Comparison of ENCODE assay signal across 1 cellular context in the genomic region with DNA sequence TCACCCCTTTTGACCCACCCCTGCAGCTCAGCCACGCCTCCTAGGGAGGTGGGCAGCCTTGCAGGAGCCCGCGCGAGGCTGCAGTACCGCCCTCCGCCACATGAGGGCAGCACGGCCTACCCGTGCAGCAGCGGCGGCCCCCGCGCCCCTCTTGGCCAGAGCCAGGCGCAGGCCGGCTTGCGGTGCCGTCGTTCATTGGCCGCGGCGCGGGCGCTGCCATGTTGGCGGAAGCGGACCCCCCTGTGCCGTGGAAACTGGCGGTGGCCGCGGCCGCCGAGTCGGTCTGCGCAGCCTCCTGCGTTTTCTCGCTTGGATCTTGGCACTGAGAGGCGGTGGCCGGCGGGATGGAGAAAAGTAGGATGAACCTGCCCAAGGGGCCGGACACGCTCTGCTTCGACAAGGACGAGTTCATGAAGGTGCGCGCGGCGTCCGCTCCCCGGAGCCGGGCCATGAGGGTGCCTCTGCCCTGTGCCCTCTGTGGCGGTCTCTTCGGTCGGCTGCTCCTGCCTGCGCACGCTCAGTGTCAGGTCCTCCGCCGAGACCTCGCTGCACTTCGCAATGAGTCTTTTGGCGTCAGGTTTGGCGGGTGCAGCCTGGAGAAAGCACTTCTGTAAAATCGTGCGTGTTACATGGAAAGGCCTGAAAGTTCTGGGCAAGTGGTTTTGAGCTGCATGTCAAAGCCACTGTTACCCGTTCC.
TF ChIP-seq lines count a peak whose summit lies in the region.

A gene with protein sequence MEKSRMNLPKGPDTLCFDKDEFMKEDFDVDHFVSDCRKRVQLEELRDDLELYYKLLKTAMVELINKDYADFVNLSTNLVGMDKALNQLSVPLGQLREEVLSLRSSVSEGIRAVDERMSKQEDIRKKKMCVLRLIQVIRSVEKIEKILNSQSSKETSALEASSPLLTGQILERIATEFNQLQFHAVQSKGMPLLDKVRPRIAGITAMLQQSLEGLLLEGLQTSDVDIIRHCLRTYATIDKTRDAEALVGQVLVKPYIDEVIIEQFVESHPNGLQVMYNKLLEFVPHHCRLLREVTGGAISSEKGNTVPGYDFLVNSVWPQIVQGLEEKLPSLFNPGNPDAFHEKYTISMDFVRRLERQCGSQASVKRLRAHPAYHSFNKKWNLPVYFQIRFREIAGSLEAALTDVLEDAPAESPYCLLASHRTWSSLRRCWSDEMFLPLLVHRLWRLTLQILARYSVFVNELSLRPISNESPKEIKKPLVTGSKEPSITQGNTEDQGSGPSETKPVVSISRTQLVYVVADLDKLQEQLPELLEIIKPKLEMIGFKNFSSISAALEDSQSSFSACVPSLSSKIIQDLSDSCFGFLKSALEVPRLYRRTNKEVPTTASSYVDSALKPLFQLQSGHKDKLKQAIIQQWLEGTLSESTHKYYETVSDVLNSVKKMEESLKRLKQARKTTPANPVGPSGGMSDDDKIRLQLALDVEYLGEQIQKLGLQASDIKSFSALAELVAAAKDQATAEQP (plus strand): TSS at position 219 of the 697 bp plus-strand sequence. CDS start 126 bp downstream, at position 345.

TF ChIP-seq in HepG2, 621 proteins besides CTCF, POLR2A, EP300 and RAD21 (continued from another document and continues in another):
- TF ChIP-seq, protein P1, sequence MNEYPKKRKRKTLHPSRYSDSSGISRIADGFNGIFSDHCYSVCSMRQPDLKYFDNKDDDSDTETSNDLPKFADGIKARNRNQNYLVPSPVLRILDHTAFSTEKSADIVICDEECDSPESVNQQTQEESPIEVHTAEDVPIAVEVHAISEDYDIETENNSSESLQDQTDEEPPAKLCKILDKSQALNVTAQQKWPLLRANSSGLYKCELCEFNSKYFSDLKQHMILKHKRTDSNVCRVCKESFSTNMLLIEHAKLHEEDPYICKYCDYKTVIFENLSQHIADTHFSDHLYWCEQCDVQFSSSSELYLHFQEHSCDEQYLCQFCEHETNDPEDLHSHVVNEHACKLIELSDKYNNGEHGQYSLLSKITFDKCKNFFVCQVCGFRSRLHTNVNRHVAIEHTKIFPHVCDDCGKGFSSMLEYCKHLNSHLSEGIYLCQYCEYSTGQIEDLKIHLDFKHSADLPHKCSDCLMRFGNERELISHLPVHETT (CRISPR knock-in tag; conservative IDR thresholded peaks at IDR 0.05) = peak; percentile 92
- TF ChIP-seq, protein P2, sequence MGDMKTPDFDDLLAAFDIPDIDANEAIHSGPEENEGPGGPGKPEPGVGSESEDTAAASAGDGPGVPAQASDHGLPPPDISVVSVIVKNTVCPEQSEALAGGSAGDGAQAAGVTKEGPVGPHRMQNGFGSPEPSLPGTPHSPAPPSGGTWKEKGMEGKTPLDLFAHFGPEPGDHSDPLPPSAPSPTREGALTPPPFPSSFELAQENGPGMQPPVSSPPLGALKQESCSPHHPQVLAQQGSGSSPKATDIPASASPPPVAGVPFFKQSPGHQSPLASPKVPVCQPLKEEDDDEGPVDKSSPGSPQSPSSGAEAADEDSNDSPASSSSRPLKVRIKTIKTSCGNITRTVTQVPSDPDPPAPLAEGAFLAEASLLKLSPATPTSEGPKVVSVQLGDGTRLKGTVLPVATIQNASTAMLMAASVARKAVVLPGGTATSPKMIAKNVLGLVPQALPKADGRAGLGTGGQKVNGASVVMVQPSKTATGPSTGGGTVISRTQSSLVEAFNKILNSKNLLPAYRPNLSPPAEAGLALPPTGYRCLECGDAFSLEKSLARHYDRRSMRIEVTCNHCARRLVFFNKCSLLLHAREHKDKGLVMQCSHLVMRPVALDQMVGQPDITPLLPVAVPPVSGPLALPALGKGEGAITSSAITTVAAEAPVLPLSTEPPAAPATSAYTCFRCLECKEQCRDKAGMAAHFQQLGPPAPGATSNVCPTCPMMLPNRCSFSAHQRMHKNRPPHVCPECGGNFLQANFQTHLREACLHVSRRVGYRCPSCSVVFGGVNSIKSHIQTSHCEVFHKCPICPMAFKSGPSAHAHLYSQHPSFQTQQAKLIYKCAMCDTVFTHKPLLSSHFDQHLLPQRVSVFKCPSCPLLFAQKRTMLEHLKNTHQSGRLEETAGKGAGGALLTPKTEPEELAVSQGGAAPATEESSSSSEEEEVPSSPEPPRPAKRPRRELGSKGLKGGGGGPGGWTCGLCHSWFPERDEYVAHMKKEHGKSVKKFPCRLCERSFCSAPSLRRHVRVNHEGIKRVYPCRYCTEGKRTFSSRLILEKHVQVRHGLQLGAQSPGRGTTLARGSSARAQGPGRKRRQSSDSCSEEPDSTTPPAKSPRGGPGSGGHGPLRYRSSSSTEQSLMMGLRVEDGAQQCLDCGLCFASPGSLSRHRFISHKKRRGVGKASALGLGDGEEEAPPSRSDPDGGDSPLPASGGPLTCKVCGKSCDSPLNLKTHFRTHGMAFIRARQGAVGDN (CRISPR knock-in tag; IDR thresholded peaks at IDR 0.05) = peak; percentile 96
- TF ChIP-seq, protein P3, sequence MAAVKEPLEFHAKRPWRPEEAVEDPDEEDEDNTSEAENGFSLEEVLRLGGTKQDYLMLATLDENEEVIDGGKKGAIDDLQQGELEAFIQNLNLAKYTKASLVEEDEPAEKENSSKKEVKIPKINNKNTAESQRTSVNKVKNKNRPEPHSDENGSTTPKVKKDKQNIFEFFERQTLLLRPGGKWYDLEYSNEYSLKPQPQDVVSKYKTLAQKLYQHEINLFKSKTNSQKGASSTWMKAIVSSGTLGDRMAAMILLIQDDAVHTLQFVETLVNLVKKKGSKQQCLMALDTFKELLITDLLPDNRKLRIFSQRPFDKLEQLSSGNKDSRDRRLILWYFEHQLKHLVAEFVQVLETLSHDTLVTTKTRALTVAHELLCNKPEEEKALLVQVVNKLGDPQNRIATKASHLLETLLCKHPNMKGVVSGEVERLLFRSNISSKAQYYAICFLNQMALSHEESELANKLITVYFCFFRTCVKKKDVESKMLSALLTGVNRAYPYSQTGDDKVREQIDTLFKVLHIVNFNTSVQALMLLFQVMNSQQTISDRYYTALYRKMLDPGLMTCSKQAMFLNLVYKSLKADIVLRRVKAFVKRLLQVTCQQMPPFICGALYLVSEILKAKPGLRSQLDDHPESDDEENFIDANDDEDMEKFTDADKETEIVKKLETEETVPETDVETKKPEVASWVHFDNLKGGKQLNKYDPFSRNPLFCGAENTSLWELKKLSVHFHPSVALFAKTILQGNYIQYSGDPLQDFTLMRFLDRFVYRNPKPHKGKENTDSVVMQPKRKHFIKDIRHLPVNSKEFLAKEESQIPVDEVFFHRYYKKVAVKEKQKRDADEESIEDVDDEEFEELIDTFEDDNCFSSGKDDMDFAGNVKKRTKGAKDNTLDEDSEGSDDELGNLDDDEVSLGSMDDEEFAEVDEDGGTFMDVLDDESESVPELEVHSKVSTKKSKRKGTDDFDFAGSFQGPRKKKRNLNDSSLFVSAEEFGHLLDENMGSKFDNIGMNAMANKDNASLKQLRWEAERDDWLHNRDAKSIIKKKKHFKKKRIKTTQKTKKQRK (IDR thresholded peaks at IDR 0.05; ENCODE audit: low read length) = no peak
- TF ChIP-seq FOXK1 (CRISPR knock-in tag; IDR thresholded peaks at IDR 0.05; ENCODE audit: borderline replicate concordance, low read depth) = peak; percentile 95
- TF ChIP-seq HOXA9 (CRISPR knock-in tag; IDR thresholded peaks at IDR 0.05; ENCODE audit: borderline replicate concordance) = 0 out of 2 replicates have a peak, but pooled peaks have one; percentile 67
- no peak for TF ChIP-seq CREM (IDR thresholded peaks at IDR 0.05)
- no peak for TF ChIP-seq CREM (CRISPR knock-in tag; IDR thresholded peaks at IDR 0.05)
- TF ChIP-seq ZNF841 (CRISPR knock-in tag; IDR thresholded peaks at IDR 0.05; ENCODE audit: borderline replicate concordance) = no peak
- peak; percentile 66; the same call in 1 of the 2 replicates for TF ChIP-seq BRCA1 (CRISPR knock-in tag; IDR thresholded peaks at IDR 0.05)
- peak; percentile 81; the same call in 2 of the 3 replicates for TF ChIP-seq MXI1 (IDR thresholded peaks at IDR 0.05; ENCODE audit: borderline replicate concordance, low read depth, low read length)
- no peak for TF ChIP-seq HNRNPH1 (optimal IDR thresholded peaks at IDR 0.05; ENCODE audit: low read depth, low read length)
- TF ChIP-seq, protein P4, sequence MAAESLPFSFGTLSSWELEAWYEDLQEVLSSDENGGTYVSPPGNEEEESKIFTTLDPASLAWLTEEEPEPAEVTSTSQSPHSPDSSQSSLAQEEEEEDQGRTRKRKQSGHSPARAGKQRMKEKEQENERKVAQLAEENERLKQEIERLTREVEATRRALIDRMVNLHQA (CRISPR knock-in tag; IDR thresholded peaks at IDR 0.05) = no peak
- no peak for TF ChIP-seq HNRNPUL1 (IDR thresholded peaks at IDR 0.05; ENCODE audit: low read depth, low read length)
- TF ChIP-seq KDM2A (CRISPR knock-in tag; IDR thresholded peaks at IDR 0.05; ENCODE audit: borderline replicate concordance, low read depth) = peak; percentile 92
- TF ChIP-seq NFIB (CRISPR knock-in tag; IDR thresholded peaks at IDR 0.05; ENCODE audit: borderline replicate concordance) = no peak
- TF ChIP-seq GABPA (IDR thresholded peaks at IDR 0.05; ENCODE audit: low read depth, low read length) = peak; percentile 54
- peak; percentile 56; the same call in 1 of the 2 replicates for TF ChIP-seq GABPA (CRISPR knock-in tag; IDR thresholded peaks at IDR 0.05; ENCODE audit: low read depth)
- no peak for TF ChIP-seq ZFP36L2 (CRISPR knock-in tag; IDR thresholded peaks at IDR 0.05)
- peak; percentile 44; the same call in 1 of the 2 replicates for TF ChIP-seq ZIK1 (CRISPR knock-in tag; IDR thresholded peaks at IDR 0.05; ENCODE audit: borderline replicate concordance, low read depth)
- TF ChIP-seq ZNF460 (CRISPR knock-in tag; IDR thresholded peaks at IDR 0.05; ENCODE audit: borderline replicate concordance) = no peak; the same call in 1 of the 2 replicates
- no peak; the same call in 1 of the 2 replicates for TF ChIP-seq ZSCAN22 (CRISPR knock-in tag; IDR thresholded peaks at IDR 0.05)
- TF ChIP-seq, protein P5, sequence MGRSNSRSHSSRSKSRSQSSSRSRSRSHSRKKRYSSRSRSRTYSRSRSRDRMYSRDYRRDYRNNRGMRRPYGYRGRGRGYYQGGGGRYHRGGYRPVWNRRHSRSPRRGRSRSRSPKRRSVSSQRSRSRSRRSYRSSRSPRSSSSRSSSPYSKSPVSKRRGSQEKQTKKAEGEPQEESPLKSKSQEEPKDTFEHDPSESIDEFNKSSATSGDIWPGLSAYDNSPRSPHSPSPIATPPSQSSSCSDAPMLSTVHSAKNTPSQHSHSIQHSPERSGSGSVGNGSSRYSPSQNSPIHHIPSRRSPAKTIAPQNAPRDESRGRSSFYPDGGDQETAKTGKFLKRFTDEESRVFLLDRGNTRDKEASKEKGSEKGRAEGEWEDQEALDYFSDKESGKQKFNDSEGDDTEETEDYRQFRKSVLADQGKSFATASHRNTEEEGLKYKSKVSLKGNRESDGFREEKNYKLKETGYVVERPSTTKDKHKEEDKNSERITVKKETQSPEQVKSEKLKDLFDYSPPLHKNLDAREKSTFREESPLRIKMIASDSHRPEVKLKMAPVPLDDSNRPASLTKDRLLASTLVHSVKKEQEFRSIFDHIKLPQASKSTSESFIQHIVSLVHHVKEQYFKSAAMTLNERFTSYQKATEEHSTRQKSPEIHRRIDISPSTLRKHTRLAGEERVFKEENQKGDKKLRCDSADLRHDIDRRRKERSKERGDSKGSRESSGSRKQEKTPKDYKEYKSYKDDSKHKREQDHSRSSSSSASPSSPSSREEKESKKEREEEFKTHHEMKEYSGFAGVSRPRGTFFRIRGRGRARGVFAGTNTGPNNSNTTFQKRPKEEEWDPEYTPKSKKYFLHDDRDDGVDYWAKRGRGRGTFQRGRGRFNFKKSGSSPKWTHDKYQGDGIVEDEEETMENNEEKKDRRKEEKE (IDR thresholded peaks at IDR 0.05) = no peak
- TF ChIP-seq ATF7-NPFF (CRISPR knock-in tag; IDR thresholded peaks at IDR 0.05; ENCODE audit: low read depth) = peak; percentile 86
- TF ChIP-seq TFE3 (CRISPR knock-in tag; IDR thresholded peaks at IDR 0.05) = 0 out of 2 replicates have a peak, but pooled peaks have one; percentile 29
- TF ChIP-seq GATAD1 (CRISPR knock-in tag; IDR thresholded peaks at IDR 0.05) = peak; percentile 95
- 0 out of 2 replicates have a peak, but pooled peaks have one; percentile 49 for TF ChIP-seq TP53 (CRISPR knock-in tag; conservative IDR thresholded peaks at IDR 0.05)
- TF ChIP-seq KDM3A (CRISPR knock-in tag; IDR thresholded peaks at IDR 0.05; ENCODE audit: low read depth) = peak; percentile 87; the same call in 1 of the 2 replicates
- TF ChIP-seq, protein P6, sequence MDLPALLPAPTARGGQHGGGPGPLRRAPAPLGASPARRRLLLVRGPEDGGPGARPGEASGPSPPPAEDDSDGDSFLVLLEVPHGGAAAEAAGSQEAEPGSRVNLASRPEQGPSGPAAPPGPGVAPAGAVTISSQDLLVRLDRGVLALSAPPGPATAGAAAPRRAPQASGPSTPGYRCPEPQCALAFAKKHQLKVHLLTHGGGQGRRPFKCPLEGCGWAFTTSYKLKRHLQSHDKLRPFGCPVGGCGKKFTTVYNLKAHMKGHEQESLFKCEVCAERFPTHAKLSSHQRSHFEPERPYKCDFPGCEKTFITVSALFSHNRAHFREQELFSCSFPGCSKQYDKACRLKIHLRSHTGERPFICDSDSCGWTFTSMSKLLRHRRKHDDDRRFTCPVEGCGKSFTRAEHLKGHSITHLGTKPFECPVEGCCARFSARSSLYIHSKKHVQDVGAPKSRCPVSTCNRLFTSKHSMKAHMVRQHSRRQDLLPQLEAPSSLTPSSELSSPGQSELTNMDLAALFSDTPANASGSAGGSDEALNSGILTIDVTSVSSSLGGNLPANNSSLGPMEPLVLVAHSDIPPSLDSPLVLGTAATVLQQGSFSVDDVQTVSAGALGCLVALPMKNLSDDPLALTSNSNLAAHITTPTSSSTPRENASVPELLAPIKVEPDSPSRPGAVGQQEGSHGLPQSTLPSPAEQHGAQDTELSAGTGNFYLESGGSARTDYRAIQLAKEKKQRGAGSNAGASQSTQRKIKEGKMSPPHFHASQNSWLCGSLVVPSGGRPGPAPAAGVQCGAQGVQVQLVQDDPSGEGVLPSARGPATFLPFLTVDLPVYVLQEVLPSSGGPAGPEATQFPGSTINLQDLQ (CRISPR knock-in tag; IDR thresholded peaks at IDR 0.05) = peak; percentile 37; the same call in 1 of the 2 replicates
- no peak for TF ChIP-seq ZNF101 (CRISPR knock-in tag; IDR thresholded peaks at IDR 0.05; ENCODE audit: borderline replicate concordance, low read depth)
- TF ChIP-seq ZNF589 (CRISPR knock-in tag; conservative IDR thresholded peaks at IDR 0.05) = no peak
- TF ChIP-seq THAP11 (CRISPR knock-in tag; IDR thresholded peaks at IDR 0.05) = peak; percentile 94
- TF ChIP-seq NFE2 (CRISPR knock-in tag; IDR thresholded peaks at IDR 0.05) = no peak
- TF ChIP-seq SKI (IDR thresholded peaks at IDR 0.05; ENCODE audit: partially characterized antibody) = peak; percentile 49
- TF ChIP-seq, protein P7, sequence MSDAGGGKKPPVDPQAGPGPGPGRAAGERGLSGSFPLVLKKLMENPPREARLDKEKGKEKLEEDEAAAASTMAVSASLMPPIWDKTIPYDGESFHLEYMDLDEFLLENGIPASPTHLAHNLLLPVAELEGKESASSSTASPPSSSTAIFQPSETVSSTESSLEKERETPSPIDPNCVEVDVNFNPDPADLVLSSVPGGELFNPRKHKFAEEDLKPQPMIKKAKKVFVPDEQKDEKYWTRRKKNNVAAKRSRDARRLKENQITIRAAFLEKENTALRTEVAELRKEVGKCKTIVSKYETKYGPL (CRISPR knock-in tag; IDR thresholded peaks at IDR 0.05) = no peak
